ENCODE assay signal across 8 cellular contexts in the genomic region with DNA sequence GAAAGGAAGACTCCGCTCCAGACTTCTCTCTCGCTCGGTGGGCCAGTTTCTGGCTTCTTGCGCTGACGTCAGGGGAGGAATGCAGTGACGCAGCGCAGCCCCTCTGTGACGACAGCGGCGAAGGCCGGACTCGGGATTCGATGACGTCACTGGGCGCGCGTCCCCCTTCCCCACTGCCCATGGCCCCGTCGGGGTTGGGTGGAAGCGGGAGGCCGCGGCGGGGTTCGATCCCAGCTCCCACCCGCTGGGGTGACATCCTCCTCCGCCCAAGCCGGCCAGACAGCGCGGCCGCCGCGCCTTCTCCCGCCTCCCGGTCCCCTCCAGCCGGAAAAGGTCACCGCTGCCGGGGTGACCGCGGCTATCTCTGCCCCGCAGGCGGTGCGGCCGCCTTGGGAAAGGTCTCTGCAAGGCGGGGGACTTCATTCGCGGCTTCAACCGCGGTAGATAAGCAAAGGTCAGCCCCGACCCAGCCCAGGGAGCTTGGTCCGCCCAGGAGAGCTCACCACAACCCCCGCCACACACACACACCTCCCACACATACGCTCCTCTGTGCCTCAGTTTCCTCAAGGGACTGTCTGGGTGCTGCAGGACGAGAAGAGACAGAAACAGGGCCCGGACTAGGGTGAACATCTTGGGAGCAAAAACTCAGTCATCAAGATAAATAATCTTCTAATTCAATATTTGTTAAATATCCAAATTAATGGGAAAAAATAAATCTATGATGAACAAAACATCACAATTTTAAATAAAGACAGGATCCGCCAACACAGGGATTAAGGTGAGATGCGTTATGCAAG. TPM values are rescaled to one million over a fixed set of nuclear protein-coding genes. Genes with fewer than 3 reads are reported as not detected.
DNase-seq lines count a peak whose midpoint lies in the region; ATAC-seq and TF ChIP-seq lines count a peak whose summit lies in the region.

No MANE protein-coding gene starts in this region.

- H4K8ac ChIP-seq in mesendoderm (ENCODE audit: low read depth, low read length) = peak overlapping the region; percentile 5

- no peak overlapping the region for H2AK5ac ChIP-seq in mesendoderm (ENCODE audit: low read length)

- peaks cover 6% of the 10 kb centered on the region for H3K79me1 ChIP-seq in mesendoderm (ENCODE audit: low read length)

- peak in 2 of 3 donors; percentile 64 to 77 for DNase-seq in stimulated activated CD4-positive, alpha-beta T cell treated with anti-CD3 and anti-CD28 coated beads, TNF-alpha, amount 100 ng/mL, for 48 hours (ENCODE audit: low read depth in 3 of 3)
- DNase-seq in stimulated activated CD4-positive, alpha-beta T cell treated with anti-CD3 and anti-CD28 coated beads, Interleukin-2, amount 100 ng/mL, for 48 hours = no peak
- DNase-seq in NT2/D1 (ENCODE audit: low read depth, low spot score) (no peak), choroid plexus epithelial cell (ENCODE audit: low read depth) (no peak), mesendoderm (no peak), upper lobe of right lung (peak; percentile 94), HK-2 (ENCODE audit: unreplicated experiment) (no peak)

- no CpG with 5 or more reads among the region's 56 CpGs for WGBS in mesendoderm (ENCODE audit: extremely low coverage, insufficient coverage, low lambda C conversion rate)

- H2BK120ac ChIP-seq in mesendoderm (ENCODE audit: low read depth, low read length) = no peak overlapping the region

- intact Hi-C loops in upper lobe of right lung (cut with DNase I) = no loop called here

- no peak overlapping the region for H3K23ac ChIP-seq in mesendoderm (ENCODE audit: low read length)

- peak overlapping the region; percentile 41 for H3K18ac ChIP-seq in mesendoderm (ENCODE audit: low read length)

- H3K36me3 ChIP-seq in NT2/D1 (ENCODE audit: insufficient read depth, insufficient read length, low read length) (no peaks in the 10 kb centered on the region), mesendoderm (ENCODE audit: control insufficient read depth, insufficient read depth, low read length) (no peaks in the 10 kb centered on the region), upper lobe of right lung (no peaks in the 10 kb centered on the region)

- no peak overlapping the region for H2BK15ac ChIP-seq in mesendoderm (replicated peaks; ENCODE audit: low read depth)

- peak overlapping the region; percentile 55 for H3K4me3 ChIP-seq in NT2/D1 (ENCODE audit: insufficient read length, low read depth)
- H3K4me3 ChIP-seq in choroid plexus epithelial cell (ENCODE audit: low read depth, low read length) = peak overlapping the region; percentile 79
- H3K4me3 ChIP-seq in mesendoderm (ENCODE audit: low read length) = peak overlapping the region; percentile 76
- H3K4me3 ChIP-seq in upper lobe of right lung = peak overlapping the region; percentile 71

- ATAC-seq in HG02759 (IDR thresholded peaks at IDR 0.05; ENCODE audit: unreplicated experiment) (peak; percentile 43), upper lobe of right lung (peak; percentile 42)

- H3K56ac ChIP-seq in mesendoderm (ENCODE audit: low read length) = peak overlapping the region; percentile 85

- peak overlapping the region; percentile 86 for H2BK5ac ChIP-seq in mesendoderm (ENCODE audit: low read length)

- peak overlapping the region; percentile 93 for H3K9ac ChIP-seq in NT2/D1 (ENCODE audit: insufficient read length, low read depth)
- peak overlapping the region; percentile 86 for H3K9ac ChIP-seq in mesendoderm (ENCODE audit: low read length)

- TF ChIP-seq CTCF in choroid plexus epithelial cell (conservative IDR thresholded peaks at IDR 0.05; ENCODE audit: low read depth, low read length) (no peak), upper lobe of right lung (IDR thresholded peaks at IDR 0.05) (no peak)

- H3K4me1 ChIP-seq in NT2/D1 (ENCODE audit: insufficient read depth, insufficient read length) = peaks cover 5% of the 10 kb centered on the region
- no peaks in the 10 kb centered on the region for H3K4me1 ChIP-seq in mesendoderm (ENCODE audit: control insufficient read depth, low read depth, low read length)
- H3K4me1 ChIP-seq in upper lobe of right lung = peaks cover 34% of the 10 kb centered on the region

- H3K4me2 ChIP-seq in mesendoderm (ENCODE audit: low read length) = peak overlapping the region; percentile 66

- no peaks in the 10 kb centered on the region for H3K27me3 ChIP-seq in NT2/D1 (ENCODE audit: insufficient read depth, insufficient read length)
- no peaks in the 10 kb centered on the region for H3K27me3 ChIP-seq in mesendoderm (ENCODE audit: insufficient read depth, low read length, poor library complexity)
- H3K27me3 ChIP-seq in upper lobe of right lung = no peaks in the 10 kb centered on the region

- peaks cover 5% of the 10 kb centered on the region for H3K79me2 ChIP-seq in mesendoderm (ENCODE audit: control insufficient read depth, insufficient read depth, low read length)

- H3K9me3 ChIP-seq in NT2/D1 (ENCODE audit: insufficient read depth, low read length) (no peaks in the 10 kb centered on the region), upper lobe of right lung (no peaks in the 10 kb centered on the region)

- peak overlapping the region; percentile 28 for H3K4ac ChIP-seq in mesendoderm (ENCODE audit: low read depth, low read length)

- peak overlapping the region; percentile 82 for H3K27ac ChIP-seq in mesendoderm (ENCODE audit: low read depth, low read length)
- peak overlapping the region; percentile 100 for H3K27ac ChIP-seq in upper lobe of right lung

- H4K5ac ChIP-seq in mesendoderm (ENCODE audit: low read length) = no peak overlapping the region

RNA-seq across cellular contexts. Expression of a gene that starts 0.8 kb away (rescaled TPM):
- polyA plus RNA-seq in mesendoderm (2013, experiment 1 of 2) = 7.7 TPM
- 7.4 TPM for polyA plus RNA-seq in mesendoderm (2013, experiment 2 of 2)
- 17.8 TPM for total RNA-seq in upper lobe of right lung

RNA-seq across cellular contexts. Expression of a gene that starts 21.0 kb away (rescaled TPM):
- polyA plus RNA-seq in mesendoderm (2013, experiment 1 of 2) = not detected
- polyA plus RNA-seq in mesendoderm (2013, experiment 2 of 2) = not detected
- not detected for total RNA-seq in upper lobe of right lung

RNA-seq across cellular contexts. Expression of a gene that starts 24.6 kb away (rescaled TPM):
- 6.1 TPM for polyA plus RNA-seq in mesendoderm (2013, experiment 1 of 2)
- polyA plus RNA-seq in mesendoderm (2013, experiment 2 of 2) = 5.8 TPM
- total RNA-seq in upper lobe of right lung = 16.2 TPM

RNA-seq across cellular contexts. Expression of a gene that starts 54.7 kb away (rescaled TPM):
- polyA plus RNA-seq in mesendoderm (2013, experiment 1 of 2) = 41.4 TPM
- polyA plus RNA-seq in mesendoderm (2013, experiment 2 of 2) = 40.1 TPM
- total RNA-seq in upper lobe of right lung = 35.1 TPM

RNA-seq across cellular contexts. Expression of a gene that starts 54.9 kb away (rescaled TPM):
- 11.7 TPM for polyA plus RNA-seq in mesendoderm (2013, experiment 1 of 2)
- polyA plus RNA-seq in mesendoderm (2013, experiment 2 of 2) = 11.4 TPM
- total RNA-seq in upper lobe of right lung = 10.0 TPM

Comparison
In these comparisons a context has a peak if more than half of its experiments do, and no peak if none do; other contexts are left out.
1. DNase-seq: peak in stimulated activated CD4-positive, alpha-beta T cell treated with anti-CD3 and anti-CD28 coated beads, TNF-alpha, amount 100 ng/mL, for 48 hours (2 of 3) and upper lobe of right lung (single experiment); none in stimulated activated CD4-positive, alpha-beta T cell treated with anti-CD3 and anti-CD28 coated beads, Interleukin-2, amount 100 ng/mL, for 48 hours (0 of 2), NT2/D1 (single experiment), choroid plexus epithelial cell (single experiment), mesendoderm (single experiment) and HK-2 (single experiment).
2. Peak in every context shown above with its lines, with median percentiles within 50 percentile points of each other: H3K4me3 ChIP-seq.